10 cellular contexts compared by ENCODE assay signal in genomic region chr17:13346081-13346533, GRCh38.
DNase-seq lines count a peak whose midpoint lies in the region; ATAC-seq, FAIRE-seq and TF ChIP-seq lines count a peak whose summit lies in the region.
"Had no signal": no experiment of that assay in that cellular context is flagged by ENCODE, and none has a peak within 500 bp of the region (broad histone marks: within the 10 kb centered on the region; RNA-seq: fewer than 3 reads in every experiment).

No MANE protein-coding gene starts in this region.

- no peak overlapping the region for H3K27ac ChIP-seq in H1 (ENCODE audit: low read depth, low read length)

- no peak overlapping the region for H3K23ac ChIP-seq in H1 (ENCODE audit: insufficient read length)

- 0 out of 2 replicates have a peak, but pooled peaks cover 2% of the 10 kb centered on the region for H3K23me2 ChIP-seq in H1 (ENCODE audit: low read depth, low read length)

- H3K79me2 ChIP-seq in H1 (ENCODE audit: control insufficient read depth in 1 of 2, insufficient read depth in 2 of 2, low read length in 2 of 2) = no peaks in the 10 kb centered on the region

- H3K4me3 Mint-ChIP-seq in neural crest cell = no peak overlapping the region

- H3K9ac ChIP-seq in H1 (replicated peaks in 1 of 4; ENCODE audit: extremely low read depth in 1 of 4, low read depth in 3 of 4, low read length in 3 of 4) = no peak overlapping the region

- POLR2A ChIA-PET in H1 (lab: Charles Lee; ENCODE audit: partially characterized antibody) = no interaction called here

- CTCF ChIA-PET in H1 (lab: Charles Lee; ENCODE audit: partially characterized antibody) = interaction anchor here (1.0 to 1.4 kb wide), 3 partner anchors 9 to 229 kb away, joined by 3 to 4 read pairs (median 3); no protein-coding TSS in a partner anchor

- no peak overlapping the region for H3K18ac ChIP-seq in H1 (ENCODE audit: extremely low read depth, low read length)

- TF ChIP-seq POLR2A in H1 (IDR thresholded peaks at IDR 0.05; ENCODE audit: control extremely low read depth in 1 of 2, low read depth in 2 of 2, low read length in 2 of 2) = no peak

- DNase-seq in GM03348 (ENCODE audit: low spot score) (peak; percentile 65), NCI-H226 (peak; percentile 91), H1 (ENCODE audit: low read depth in 1 of 2, low spot score in 2 of 2) (no peak), neural crest cell (ENCODE audit: low read depth, low spot score) (no peak)
- no peak for DNase-seq in stimulated activated CD4-positive, alpha-beta T cell treated with anti-CD3 and anti-CD28 coated beads, Interleukin-2, amount 100 ng/mL, for 48 hours
- DNase-seq in activated CD8-positive, alpha-beta memory T cell treated with anti-CD3 and anti-CD28 coated beads, Interleukin-2, amount 50 U/mL, for 48 hours = no peak
- DNase-seq: GF-D8, posterior cingulate gyrus had no signal

- H4K91ac ChIP-seq in H1 (replicated peaks; ENCODE audit: insufficient read length, low read length) = no peak overlapping the region

- H3K79me1 ChIP-seq in H1 (ENCODE audit: low read depth, low read length) = no peaks in the 10 kb centered on the region

- peaks cover 17% of the 10 kb centered on the region for H3K4me1 Mint-ChIP-seq in neural crest cell

- H2BK5ac ChIP-seq in H1 (ENCODE audit: low read depth, low read length) = no peak overlapping the region

- no peak overlapping the region for H4K8ac ChIP-seq in H1 (ENCODE audit: extremely low read depth, insufficient read depth, low read length)

- peak overlapping the region; percentile 48; the same call in 1 of the 2 replicates for H2AFZ ChIP-seq in H1 (ENCODE audit: low read length)

- H3K27ac Mint-ChIP-seq in neural crest cell (ENCODE audit: unreplicated experiment) = peak overlapping the region; percentile 69

- peaks cover 0 to 8% (median 0%) of the 10 kb centered on the region in 4 experiments; a peak in 1 of 7 replicates for H3K4me1 ChIP-seq in H1 (replicated peaks in 1 of 4; ENCODE audit: control insufficient read depth in 3 of 4, insufficient read depth in 4 of 4, low read length in 3 of 4)

- H2BK20ac ChIP-seq in H1 (ENCODE audit: low read length) = no peak overlapping the region

- H4K20me1 ChIP-seq in H1 (replicated peaks in 1 of 2; ENCODE audit: control insufficient read depth in 1 of 2, insufficient read depth in 2 of 2, low read length in 2 of 2) = no peaks in the 10 kb centered on the region

- H2BK12ac ChIP-seq in H1 (ENCODE audit: low read depth, low read length) = no peak overlapping the region; the same call in 1 of the 2 replicates

- H4K5ac ChIP-seq in H1 (ENCODE audit: insufficient read length, low read depth, low read length) = no peak overlapping the region

- no peaks in the 10 kb centered on the region for H3K27me3 Mint-ChIP-seq in neural crest cell (ENCODE audit: low read depth)

- no peak overlapping the region for H2AK5ac ChIP-seq in H1 (ENCODE audit: low read depth, low read length)

- no peak overlapping the region for H3K14ac ChIP-seq in H1 (ENCODE audit: insufficient read length)

- peak overlapping the region; percentile 12 for H3K56ac ChIP-seq in H1 (replicated peaks; ENCODE audit: insufficient read length, low read depth, low read length)

- H3K9me3 Mint-ChIP-seq in neural crest cell = peaks cover 9% of the 10 kb centered on the region

- no peak overlapping the region for H2BK15ac ChIP-seq in H1 (ENCODE audit: low read length)

- no peak for TF ChIP-seq CTCF in H1 (IDR thresholded peaks at IDR 0.05; ENCODE audit: control extremely low read depth in 1 of 3, insufficient read depth in 1 of 3, low read depth in 1 of 3, low read length in 3 of 3)
- no peak for TF ChIP-seq CTCF in neural crest cell (conservative IDR thresholded peaks at IDR 0.05)

- peak; percentile 74 for FAIRE-seq in H1 (lab: Jason Lieb, UNC)

- no peaks in the 10 kb centered on the region; a peak in 1 of 4 replicates for H3K9me3 ChIP-seq in H1 (ENCODE audit: insufficient read depth in 2 of 2, low read depth in 1 of 2, low read length in 1 of 2)

- peaks cover 3% of the 10 kb centered on the region for H3K36me3 Mint-ChIP-seq in neural crest cell (ENCODE audit: low read depth)

- H3K4me2 ChIP-seq in H1 (ENCODE audit: insufficient read depth in 1 of 2, low read depth in 2 of 2, low read length in 2 of 2) = 0 out of 4 replicates have a peak overlapping the region, but pooled peaks of 1 of the 2 experiments have one; percentile 6

- no peak overlapping the region for H3K4me3 ChIP-seq in H1 (ENCODE audit: extremely low read depth in 1 of 4, insufficient read depth in 2 of 4, low read depth in 3 of 4, low read length in 4 of 4)

- 56% methylated on average over 2 of the region's 2 CpGs; no CpG with 5 or more reads in 1 of the 2 experiments for WGBS in H1 (ENCODE audit: extremely low coverage in 1 of 2, insufficient coverage in 1 of 2, insufficient read length in 1 of 2, insufficient replicate concordance in 2 of 2, low coverage in 1 of 2, low lambda C conversion rate in 2 of 2, missing lambda C conversion rate in 1 of 2), 2 experiments

- H3K4ac ChIP-seq in H1 (replicated peaks; ENCODE audit: insufficient read length, low read depth, low read length) = no peak overlapping the region

- H3K27me3 ChIP-seq in H1 (replicated peaks in 1 of 4; ENCODE audit: control insufficient read depth in 3 of 4, extremely low read depth in 1 of 4, insufficient read depth in 3 of 4, low read length in 3 of 4) = no peaks in the 10 kb centered on the region; a peak in 2 of 7 replicates

- no peak for TF ChIP-seq EP300 in H1 (IDR thresholded peaks at IDR 0.05; ENCODE audit: borderline replicate concordance in 1 of 2, low read depth in 2 of 2, low read length in 2 of 2)

- no peaks in the 10 kb centered on the region for H3K36me3 ChIP-seq in H1 (ENCODE audit: control insufficient read depth in 2 of 4, insufficient read depth in 4 of 4, low read length in 3 of 4)

- peak in 1 of 2 experiments; percentile 14; a peak in 2 of 4 replicates for TF ChIP-seq RAD21 in H1 (IDR thresholded peaks at IDR 0.05 in 1 of 2, conservative IDR thresholded peaks at IDR 0.05 in 1 of 2; ENCODE audit: low read depth in 2 of 2, low read length in 2 of 2)

- ATAC-seq in GM21528 (IDR thresholded peaks at IDR 0.05; ENCODE audit: low FRiP score, unreplicated experiment) (no peak), GM18868 (IDR thresholded peaks at IDR 0.05; ENCODE audit: unreplicated experiment) (no peak)

- H2BK120ac ChIP-seq in H1 (replicated peaks; ENCODE audit: low read depth, low read length) = peak overlapping the region; percentile 24

TF ChIP-seq in H1, 55 proteins besides CTCF, POLR2A, EP300 and RAD21:
- TF ChIP-seq HDAC2 (IDR thresholded peaks at IDR 0.05; ENCODE audit: borderline replicate concordance in 1 of 2, low read depth in 2 of 2, low read length in 2 of 2) (no peak), GABPA (IDR thresholded peaks at IDR 0.05; ENCODE audit: borderline replicate concordance, insufficient read depth, low read length) (no peak), CBX8 (IDR thresholded peaks at IDR 0.05; ENCODE audit: borderline replicate concordance, low read depth, low read length) (no peak), JUND (IDR thresholded peaks at IDR 0.05; ENCODE audit: low read length) (no peak), SUZ12 (IDR thresholded peaks at IDR 0.05; ENCODE audit: low read length) (no peak), BACH1 (IDR thresholded peaks at IDR 0.05; ENCODE audit: low read length) (no peak), KDM4A (IDR thresholded peaks at IDR 0.05; ENCODE audit: low read depth, low read length, severe bottlenecking) (no peak), RNF2 (IDR thresholded peaks at IDR 0.05; ENCODE audit: borderline replicate concordance, low read depth, low read length, missing control alignments, poor library complexity, severe bottlenecking) (no peak), USF2 (IDR thresholded peaks at IDR 0.05; ENCODE audit: low read length) (no peak), KDM1A (IDR thresholded peaks at IDR 0.05; ENCODE audit: borderline replicate concordance, low read length) (no peak), RFX5 (IDR thresholded peaks at IDR 0.05; ENCODE audit: borderline replicate concordance, low read depth, low read length) (no peak), RXRA (IDR thresholded peaks at IDR 0.05; ENCODE audit: insufficient read depth, low read depth, low read length) (no peak)

Comparison
In these comparisons a context has a peak if more than half of its experiments do, and no peak if none do; other contexts are left out.
1. DNase-seq: peak in GM03348 (single experiment) and NCI-H226 (single experiment); none in H1 (0 of 2), neural crest cell (single experiment), stimulated activated CD4-positive, alpha-beta T cell treated with anti-CD3 and anti-CD28 coated beads, Interleukin-2, amount 100 ng/mL, for 48 hours (0 of 2) and activated CD8-positive, alpha-beta memory T cell treated with anti-CD3 and anti-CD28 coated beads, Interleukin-2, amount 50 U/mL, for 48 hours (single experiment).